Comparison of ENCODE assay signal across 10 cellular contexts in the genomic region with DNA sequence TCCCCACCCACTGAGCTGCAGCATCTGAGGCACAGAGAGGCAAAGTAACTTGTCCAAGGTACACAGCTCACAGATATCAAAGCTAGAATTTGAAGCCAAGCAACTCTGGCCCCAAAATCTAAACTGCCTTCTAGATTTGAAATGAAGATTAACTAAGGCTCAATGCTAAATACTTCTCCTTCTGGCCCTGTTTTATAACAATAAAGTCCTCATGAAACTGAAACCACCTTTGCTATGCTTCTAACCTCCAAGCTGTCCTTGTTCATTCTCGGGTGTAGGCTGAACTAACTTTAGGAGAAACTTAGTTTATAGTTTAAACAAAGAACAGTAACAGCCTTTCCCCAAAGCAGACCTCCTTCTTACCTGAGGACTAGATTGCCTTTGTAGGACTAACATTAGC.
DNase-seq lines count a peak whose midpoint lies in the region; ATAC-seq lines count a peak whose summit lies in the region.
"Had no signal": no experiment of that assay in that cellular context is flagged by ENCODE, and none has a peak within 500 bp of the region (broad histone marks: within the 10 kb centered on the region; RNA-seq: fewer than 3 reads in every experiment).

No MANE protein-coding gene starts in this region.

- DNase-seq in NCI-H2196 treated with DMSO at 0.1 percent for 48 hours (lab: John Stamatoyannopoulos, UW; ENCODE audit: unreplicated experiment): no peak
- no peak for DNase-seq in DMS79 (lab: John Stamatoyannopoulos, UW)
- no peak for DNase-seq in NCI-H2196 (lab: John Stamatoyannopoulos, UW; ENCODE audit: unreplicated experiment)
- DNase-seq in activated CD8-positive, alpha-beta memory T cell treated with anti-CD3 and anti-CD28 coated beads, Interleukin-2, amount 50 U/mL, for 4 hours: no peak
- DNase-seq: activated naive CD8-positive, alpha-beta T cell treated with anti-CD3 and anti-CD28 coated beads for 36 hours; NCI-H446 had no signal

- ATAC-seq in GM18502 (IDR thresholded peaks at IDR 0.05; ENCODE audit: poor library complexity, unreplicated experiment) (peak; percentile 62), GM19468 (IDR thresholded peaks at IDR 0.05; ENCODE audit: extremely low read depth, unreplicated experiment) (peak; percentile 54), HG02852 (IDR thresholded peaks at IDR 0.05; ENCODE audit: unreplicated experiment) (peak; percentile 71), HG03520 (IDR thresholded peaks at IDR 0.05; ENCODE audit: unreplicated experiment) (peak; percentile 64)
